In the genomic region with DNA sequence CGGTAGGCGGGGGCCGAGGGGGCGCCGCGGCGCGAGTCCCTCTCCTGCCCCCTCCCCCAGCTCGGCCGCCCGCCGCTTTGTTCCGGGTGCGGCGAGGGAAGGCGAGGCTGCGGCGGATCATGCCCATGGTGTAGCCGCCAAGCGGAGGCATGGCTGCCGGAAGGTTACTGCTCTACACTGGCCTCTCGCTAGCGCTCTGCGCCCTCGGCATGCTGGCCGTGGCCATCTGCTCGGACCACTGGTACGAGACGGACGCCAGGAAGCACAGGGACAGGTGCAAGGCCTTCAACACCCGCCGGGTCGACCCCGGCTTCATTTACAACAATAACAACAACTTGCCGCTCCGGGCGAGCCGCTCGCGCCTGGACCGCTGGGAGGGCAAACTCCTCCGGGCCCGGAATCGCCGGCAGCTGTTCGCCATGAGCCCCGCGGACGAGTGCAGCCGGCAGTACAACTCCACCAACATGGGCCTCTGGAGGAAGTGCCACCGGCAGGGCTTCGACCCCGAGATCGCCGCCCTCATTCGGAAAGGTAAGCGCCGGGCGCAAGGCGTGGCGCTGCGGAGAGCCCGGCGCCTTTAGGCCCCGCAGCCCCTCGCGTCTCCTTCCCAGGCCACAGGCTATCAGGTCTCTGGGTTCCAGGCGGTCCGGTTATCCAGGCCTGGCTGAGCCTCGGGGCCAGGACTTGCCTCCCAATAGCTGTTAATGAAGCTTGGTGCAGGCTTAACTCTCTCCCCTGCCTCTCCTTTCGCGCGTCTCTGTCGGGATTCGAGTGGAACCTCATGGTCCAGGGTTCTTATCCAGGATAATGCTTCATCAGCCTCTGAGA, we compare ENCODE assay signal across 2 cellular contexts.
TF ChIP-seq lines count a peak whose summit lies in the region.

No MANE protein-coding gene starts in this region.

TF ChIP-seq in HEK293, 187 proteins besides CTCF, POLR2A, EP300 and RAD21 (continued from another document and continues in another):
- TF ChIP-seq ZNF112 (tag by site-specific recombination; IDR thresholded peaks at IDR 0.05): no peak
- no peak for TF ChIP-seq HOXC10 (CRISPR knock-in tag; IDR thresholded peaks at IDR 0.05)
- TF ChIP-seq ZFP3 (tag by site-specific recombination; IDR thresholded peaks at IDR 0.05; ENCODE audit: low read depth): no peak
- TF ChIP-seq PRDM1 (tag by site-specific recombination; IDR thresholded peaks at IDR 0.05): no peak
- TF ChIP-seq, protein P1, sequence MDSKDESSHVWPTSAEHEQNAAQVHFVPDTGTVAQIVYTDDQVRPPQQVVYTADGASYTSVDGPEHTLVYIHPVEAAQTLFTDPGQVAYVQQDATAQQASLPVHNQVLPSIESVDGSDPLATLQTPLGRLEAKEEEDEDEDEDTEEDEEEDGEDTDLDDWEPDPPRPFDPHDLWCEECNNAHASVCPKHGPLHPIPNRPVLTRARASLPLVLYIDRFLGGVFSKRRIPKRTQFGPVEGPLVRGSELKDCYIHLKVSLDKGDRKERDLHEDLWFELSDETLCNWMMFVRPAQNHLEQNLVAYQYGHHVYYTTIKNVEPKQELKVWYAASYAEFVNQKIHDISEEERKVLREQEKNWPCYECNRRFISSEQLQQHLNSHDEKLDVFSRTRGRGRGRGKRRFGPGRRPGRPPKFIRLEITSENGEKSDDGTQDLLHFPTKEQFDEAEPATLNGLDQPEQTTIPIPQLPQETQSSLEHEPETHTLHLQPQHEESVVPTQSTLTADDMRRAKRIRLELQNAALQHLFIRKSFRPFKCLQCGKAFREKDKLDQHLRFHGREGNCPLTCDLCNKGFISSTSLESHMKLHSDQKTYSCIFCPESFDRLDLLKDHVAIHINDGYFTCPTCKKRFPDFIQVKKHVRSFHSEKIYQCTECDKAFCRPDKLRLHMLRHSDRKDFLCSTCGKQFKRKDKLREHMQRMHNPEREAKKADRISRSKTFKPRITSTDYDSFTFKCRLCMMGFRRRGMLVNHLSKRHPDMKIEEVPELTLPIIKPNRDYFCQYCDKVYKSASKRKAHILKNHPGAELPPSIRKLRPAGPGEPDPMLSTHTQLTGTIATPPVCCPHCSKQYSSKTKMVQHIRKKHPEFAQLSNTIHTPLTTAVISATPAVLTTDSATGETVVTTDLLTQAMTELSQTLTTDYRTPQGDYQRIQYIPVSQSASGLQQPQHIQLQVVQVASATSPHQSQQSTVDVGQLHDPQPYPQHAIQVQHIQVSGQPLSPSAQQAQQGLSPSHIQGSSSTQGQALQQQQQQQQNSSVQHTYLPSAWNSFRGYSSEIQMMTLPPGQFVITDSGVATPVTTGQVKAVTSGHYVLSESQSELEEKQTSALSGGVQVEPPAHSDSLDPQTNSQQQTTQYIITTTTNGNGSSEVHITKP (tag by site-specific recombination; IDR thresholded peaks at IDR 0.05): no peak
- TF ChIP-seq, protein P2, sequence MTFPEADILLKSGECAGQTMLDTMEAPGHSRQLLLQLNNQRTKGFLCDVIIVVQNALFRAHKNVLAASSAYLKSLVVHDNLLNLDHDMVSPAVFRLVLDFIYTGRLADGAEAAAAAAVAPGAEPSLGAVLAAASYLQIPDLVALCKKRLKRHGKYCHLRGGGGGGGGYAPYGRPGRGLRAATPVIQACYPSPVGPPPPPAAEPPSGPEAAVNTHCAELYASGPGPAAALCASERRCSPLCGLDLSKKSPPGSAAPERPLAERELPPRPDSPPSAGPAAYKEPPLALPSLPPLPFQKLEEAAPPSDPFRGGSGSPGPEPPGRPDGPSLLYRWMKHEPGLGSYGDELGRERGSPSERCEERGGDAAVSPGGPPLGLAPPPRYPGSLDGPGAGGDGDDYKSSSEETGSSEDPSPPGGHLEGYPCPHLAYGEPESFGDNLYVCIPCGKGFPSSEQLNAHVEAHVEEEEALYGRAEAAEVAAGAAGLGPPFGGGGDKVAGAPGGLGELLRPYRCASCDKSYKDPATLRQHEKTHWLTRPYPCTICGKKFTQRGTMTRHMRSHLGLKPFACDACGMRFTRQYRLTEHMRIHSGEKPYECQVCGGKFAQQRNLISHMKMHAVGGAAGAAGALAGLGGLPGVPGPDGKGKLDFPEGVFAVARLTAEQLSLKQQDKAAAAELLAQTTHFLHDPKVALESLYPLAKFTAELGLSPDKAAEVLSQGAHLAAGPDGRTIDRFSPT (tag by site-specific recombination; IDR thresholded peaks at IDR 0.05): no peak
- no peak for TF ChIP-seq ZNF560 (tag by site-specific recombination; IDR thresholded peaks at IDR 0.05; ENCODE audit: borderline replicate concordance)
- TF ChIP-seq, protein P3, sequence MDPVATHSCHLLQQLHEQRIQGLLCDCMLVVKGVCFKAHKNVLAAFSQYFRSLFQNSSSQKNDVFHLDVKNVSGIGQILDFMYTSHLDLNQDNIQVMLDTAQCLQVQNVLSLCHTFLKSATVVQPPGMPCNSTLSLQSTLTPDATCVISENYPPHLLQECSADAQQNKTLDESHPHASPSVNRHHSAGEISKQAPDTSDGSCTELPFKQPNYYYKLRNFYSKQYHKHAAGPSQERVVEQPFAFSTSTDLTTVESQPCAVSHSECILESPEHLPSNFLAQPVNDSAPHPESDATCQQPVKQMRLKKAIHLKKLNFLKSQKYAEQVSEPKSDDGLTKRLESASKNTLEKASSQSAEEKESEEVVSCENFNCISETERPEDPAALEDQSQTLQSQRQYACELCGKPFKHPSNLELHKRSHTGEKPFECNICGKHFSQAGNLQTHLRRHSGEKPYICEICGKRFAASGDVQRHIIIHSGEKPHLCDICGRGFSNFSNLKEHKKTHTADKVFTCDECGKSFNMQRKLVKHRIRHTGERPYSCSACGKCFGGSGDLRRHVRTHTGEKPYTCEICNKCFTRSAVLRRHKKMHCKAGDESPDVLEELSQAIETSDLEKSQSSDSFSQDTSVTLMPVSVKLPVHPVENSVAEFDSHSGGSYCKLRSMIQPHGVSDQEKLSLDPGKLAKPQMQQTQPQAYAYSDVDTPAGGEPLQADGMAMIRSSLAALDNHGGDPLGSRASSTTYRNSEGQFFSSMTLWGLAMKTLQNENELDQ (tag by site-specific recombination; IDR thresholded peaks at IDR 0.05; ENCODE audit: low read depth): no peak
- TF ChIP-seq, protein P4, sequence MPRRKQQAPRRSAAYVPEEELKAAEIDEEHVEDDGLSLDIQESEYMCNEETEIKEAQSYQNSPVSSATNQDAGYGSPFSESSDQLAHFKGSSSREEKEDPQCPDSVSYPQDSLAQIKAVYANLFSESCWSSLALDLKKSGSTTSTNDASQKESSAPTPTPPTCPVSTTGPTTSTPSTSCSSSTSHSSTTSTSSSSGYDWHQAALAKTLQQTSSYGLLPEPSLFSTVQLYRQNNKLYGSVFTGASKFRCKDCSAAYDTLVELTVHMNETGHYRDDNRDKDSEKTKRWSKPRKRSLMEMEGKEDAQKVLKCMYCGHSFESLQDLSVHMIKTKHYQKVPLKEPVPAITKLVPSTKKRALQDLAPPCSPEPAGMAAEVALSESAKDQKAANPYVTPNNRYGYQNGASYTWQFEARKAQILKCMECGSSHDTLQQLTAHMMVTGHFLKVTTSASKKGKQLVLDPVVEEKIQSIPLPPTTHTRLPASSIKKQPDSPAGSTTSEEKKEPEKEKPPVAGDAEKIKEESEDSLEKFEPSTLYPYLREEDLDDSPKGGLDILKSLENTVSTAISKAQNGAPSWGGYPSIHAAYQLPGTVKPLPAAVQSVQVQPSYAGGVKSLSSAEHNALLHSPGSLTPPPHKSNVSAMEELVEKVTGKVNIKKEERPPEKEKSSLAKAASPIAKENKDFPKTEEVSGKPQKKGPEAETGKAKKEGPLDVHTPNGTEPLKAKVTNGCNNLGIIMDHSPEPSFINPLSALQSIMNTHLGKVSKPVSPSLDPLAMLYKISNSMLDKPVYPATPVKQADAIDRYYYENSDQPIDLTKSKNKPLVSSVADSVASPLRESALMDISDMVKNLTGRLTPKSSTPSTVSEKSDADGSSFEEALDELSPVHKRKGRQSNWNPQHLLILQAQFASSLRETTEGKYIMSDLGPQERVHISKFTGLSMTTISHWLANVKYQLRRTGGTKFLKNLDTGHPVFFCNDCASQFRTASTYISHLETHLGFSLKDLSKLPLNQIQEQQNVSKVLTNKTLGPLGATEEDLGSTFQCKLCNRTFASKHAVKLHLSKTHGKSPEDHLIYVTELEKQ (tag by site-specific recombination; IDR thresholded peaks at IDR 0.05; ENCODE audit: borderline replicate concordance): no peak
- TF ChIP-seq ZNF2 (tag by site-specific recombination; IDR thresholded peaks at IDR 0.05): peak; percentile 66; the same call in 1 of the 2 replicates

TF ChIP-seq in WTC11, 78 proteins besides CTCF, POLR2A, EP300 and RAD21 (continued from another document):
- TF ChIP-seq NFE2L1 (CRISPR knock-in tag; IDR thresholded peaks at IDR 0.05) (0 out of 2 replicates have a peak, but pooled peaks have one; percentile 63), CREB1 (CRISPR knock-in tag; IDR thresholded peaks at IDR 0.05) (0 out of 2 replicates have a peak, but pooled peaks have one; percentile 15), GRHL2 (CRISPR knock-in tag; IDR thresholded peaks at IDR 0.05; ENCODE audit: insufficient replicate concordance, severe bottlenecking) (no peak), ZNF671 (CRISPR knock-in tag; IDR thresholded peaks at IDR 0.05) (no peak), ZNF232 (CRISPR knock-in tag; IDR thresholded peaks at IDR 0.05) (no peak), MYBL2 (CRISPR knock-in tag; IDR thresholded peaks at IDR 0.05) (peak; percentile 51; the same call in 1 of the 2 replicates), FOXP1 (CRISPR knock-in tag; IDR thresholded peaks at IDR 0.05; ENCODE audit: borderline replicate concordance) (peak; percentile 58; the same call in 1 of the 2 replicates), ZNF416 (CRISPR knock-in tag; IDR thresholded peaks at IDR 0.05) (0 out of 2 replicates have a peak, but pooled peaks have one; percentile 12), ZBTB21 (CRISPR knock-in tag; IDR thresholded peaks at IDR 0.05; ENCODE audit: borderline replicate concordance) (0 out of 2 replicates have a peak, but pooled peaks have one; percentile 15), SP1 (CRISPR knock-in tag; conservative IDR thresholded peaks at IDR 0.05) (0 out of 2 replicates have a peak, but pooled peaks have one; percentile 46), ELF4 (CRISPR knock-in tag; IDR thresholded peaks at IDR 0.05; ENCODE audit: low read depth) (no peak), TEAD1 (CRISPR knock-in tag; IDR thresholded peaks at IDR 0.05) (peak; percentile 52; the same call in 1 of the 2 replicates)
- TF ChIP-seq, protein P5, sequence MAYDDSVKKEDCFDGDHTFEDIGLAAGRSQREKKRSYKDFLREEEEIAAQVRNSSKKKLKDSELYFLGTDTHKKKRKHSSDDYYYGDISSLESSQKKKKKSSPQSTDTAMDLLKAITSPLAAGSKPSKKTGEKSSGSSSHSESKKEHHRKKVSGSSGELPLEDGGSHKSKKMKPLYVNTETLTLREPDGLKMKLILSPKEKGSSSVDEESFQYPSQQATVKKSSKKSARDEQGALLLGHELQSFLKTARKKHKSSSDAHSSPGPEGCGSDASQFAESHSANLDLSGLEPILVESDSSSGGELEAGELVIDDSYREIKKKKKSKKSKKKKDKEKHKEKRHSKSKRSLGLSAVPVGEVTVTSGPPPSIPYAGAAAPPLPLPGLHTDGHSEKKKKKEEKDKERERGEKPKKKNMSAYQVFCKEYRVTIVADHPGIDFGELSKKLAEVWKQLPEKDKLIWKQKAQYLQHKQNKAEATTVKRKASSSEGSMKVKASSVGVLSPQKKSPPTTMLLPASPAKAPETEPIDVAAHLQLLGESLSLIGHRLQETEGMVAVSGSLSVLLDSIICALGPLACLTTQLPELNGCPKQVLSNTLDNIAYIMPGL (CRISPR knock-in tag; IDR thresholded peaks at IDR 0.05): peak; percentile 73
- TF ChIP-seq, protein P6, sequence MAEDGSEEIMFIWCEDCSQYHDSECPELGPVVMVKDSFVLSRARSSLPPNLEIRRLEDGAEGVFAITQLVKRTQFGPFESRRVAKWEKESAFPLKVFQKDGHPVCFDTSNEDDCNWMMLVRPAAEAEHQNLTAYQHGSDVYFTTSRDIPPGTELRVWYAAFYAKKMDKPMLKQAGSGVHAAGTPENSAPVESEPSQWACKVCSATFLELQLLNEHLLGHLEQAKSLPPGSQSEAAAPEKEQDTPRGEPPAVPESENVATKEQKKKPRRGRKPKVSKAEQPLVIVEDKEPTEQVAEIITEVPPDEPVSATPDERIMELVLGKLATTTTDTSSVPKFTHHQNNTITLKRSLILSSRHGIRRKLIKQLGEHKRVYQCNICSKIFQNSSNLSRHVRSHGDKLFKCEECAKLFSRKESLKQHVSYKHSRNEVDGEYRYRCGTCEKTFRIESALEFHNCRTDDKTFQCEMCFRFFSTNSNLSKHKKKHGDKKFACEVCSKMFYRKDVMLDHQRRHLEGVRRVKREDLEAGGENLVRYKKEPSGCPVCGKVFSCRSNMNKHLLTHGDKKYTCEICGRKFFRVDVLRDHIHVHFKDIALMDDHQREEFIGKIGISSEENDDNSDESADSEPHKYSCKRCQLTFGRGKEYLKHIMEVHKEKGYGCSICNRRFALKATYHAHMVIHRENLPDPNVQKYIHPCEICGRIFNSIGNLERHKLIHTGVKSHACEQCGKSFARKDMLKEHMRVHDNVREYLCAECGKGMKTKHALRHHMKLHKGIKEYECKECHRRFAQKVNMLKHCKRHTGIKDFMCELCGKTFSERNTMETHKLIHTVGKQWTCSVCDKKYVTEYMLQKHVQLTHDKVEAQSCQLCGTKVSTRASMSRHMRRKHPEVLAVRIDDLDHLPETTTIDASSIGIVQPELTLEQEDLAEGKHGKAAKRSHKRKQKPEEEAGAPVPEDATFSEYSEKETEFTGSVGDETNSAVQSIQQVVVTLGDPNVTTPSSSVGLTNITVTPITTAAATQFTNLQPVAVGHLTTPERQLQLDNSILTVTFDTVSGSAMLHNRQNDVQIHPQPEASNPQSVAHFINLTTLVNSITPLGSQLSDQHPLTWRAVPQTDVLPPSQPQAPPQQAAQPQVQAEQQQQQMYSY (CRISPR knock-in tag; IDR thresholded peaks at IDR 0.05): peak; percentile 27; the same call in 1 of the 2 replicates
- TF ChIP-seq, protein P7, sequence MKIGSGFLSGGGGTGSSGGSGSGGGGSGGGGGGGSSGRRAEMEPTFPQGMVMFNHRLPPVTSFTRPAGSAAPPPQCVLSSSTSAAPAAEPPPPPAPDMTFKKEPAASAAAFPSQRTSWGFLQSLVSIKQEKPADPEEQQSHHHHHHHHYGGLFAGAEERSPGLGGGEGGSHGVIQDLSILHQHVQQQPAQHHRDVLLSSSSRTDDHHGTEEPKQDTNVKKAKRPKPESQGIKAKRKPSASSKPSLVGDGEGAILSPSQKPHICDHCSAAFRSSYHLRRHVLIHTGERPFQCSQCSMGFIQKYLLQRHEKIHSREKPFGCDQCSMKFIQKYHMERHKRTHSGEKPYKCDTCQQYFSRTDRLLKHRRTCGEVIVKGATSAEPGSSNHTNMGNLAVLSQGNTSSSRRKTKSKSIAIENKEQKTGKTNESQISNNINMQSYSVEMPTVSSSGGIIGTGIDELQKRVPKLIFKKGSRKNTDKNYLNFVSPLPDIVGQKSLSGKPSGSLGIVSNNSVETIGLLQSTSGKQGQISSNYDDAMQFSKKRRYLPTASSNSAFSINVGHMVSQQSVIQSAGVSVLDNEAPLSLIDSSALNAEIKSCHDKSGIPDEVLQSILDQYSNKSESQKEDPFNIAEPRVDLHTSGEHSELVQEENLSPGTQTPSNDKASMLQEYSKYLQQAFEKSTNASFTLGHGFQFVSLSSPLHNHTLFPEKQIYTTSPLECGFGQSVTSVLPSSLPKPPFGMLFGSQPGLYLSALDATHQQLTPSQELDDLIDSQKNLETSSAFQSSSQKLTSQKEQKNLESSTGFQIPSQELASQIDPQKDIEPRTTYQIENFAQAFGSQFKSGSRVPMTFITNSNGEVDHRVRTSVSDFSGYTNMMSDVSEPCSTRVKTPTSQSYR (CRISPR knock-in tag; IDR thresholded peaks at IDR 0.05): peak; percentile 62; the same call in 1 of the 2 replicates
